In genomic region chr12:52082988-52083637, GRCh38 we compare ENCODE assay signal across 1 cellular context.
TF ChIP-seq lines count a peak whose summit lies in the region.

No MANE protein-coding gene starts in this region.

TF ChIP-seq in HepG2, 621 proteins besides CTCF, POLR2A, EP300 and RAD21 (continued from another document and continues in another):
- TF ChIP-seq ISX (CRISPR knock-in tag; conservative IDR thresholded peaks at IDR 0.05), result no peak
- no peak for TF ChIP-seq THAP8 (CRISPR knock-in tag; IDR thresholded peaks at IDR 0.05; ENCODE audit: borderline replicate concordance)
- TF ChIP-seq NFATC3 (CRISPR knock-in tag; IDR thresholded peaks at IDR 0.05), result no peak
- no peak for TF ChIP-seq MNT (IDR thresholded peaks at IDR 0.05)
- TF ChIP-seq YEATS2 (CRISPR knock-in tag; IDR thresholded peaks at IDR 0.05; ENCODE audit: borderline replicate concordance), result no peak
- TF ChIP-seq ZNF557 (CRISPR knock-in tag; IDR thresholded peaks at IDR 0.05), result no peak
- TF ChIP-seq REPIN1 (CRISPR knock-in tag; IDR thresholded peaks at IDR 0.05; ENCODE audit: borderline replicate concordance, low read depth), result no peak
- TF ChIP-seq ZBTB2 (CRISPR knock-in tag; IDR thresholded peaks at IDR 0.05; ENCODE audit: low read depth), result no peak
- peak; percentile 53; the same call in 1 of the 2 replicates for TF ChIP-seq SP4 (CRISPR knock-in tag; IDR thresholded peaks at IDR 0.05)
- TF ChIP-seq FOXP1 (IDR thresholded peaks at IDR 0.05), result no peak
- no peak for TF ChIP-seq FOXP1 (CRISPR knock-in tag; IDR thresholded peaks at IDR 0.05)
- no peak for TF ChIP-seq ZNF12 (CRISPR knock-in tag; IDR thresholded peaks at IDR 0.05)
- no peak for TF ChIP-seq SMYD3 (CRISPR knock-in tag; IDR thresholded peaks at IDR 0.05)
- TF ChIP-seq SRY (CRISPR knock-in tag; IDR thresholded peaks at IDR 0.05), result no peak
- TF ChIP-seq PAXIP1 (CRISPR knock-in tag; conservative IDR thresholded peaks at IDR 0.05), result peak; percentile 38; the same call in 1 of the 2 replicates
- TF ChIP-seq THAP7 (CRISPR knock-in tag; IDR thresholded peaks at IDR 0.05), result no peak
- no peak; the same call in 1 of the 2 replicates for TF ChIP-seq ZFY (CRISPR knock-in tag; IDR thresholded peaks at IDR 0.05)
- TF ChIP-seq ZNF572 (CRISPR knock-in tag; IDR thresholded peaks at IDR 0.05), result no peak
- no peak for TF ChIP-seq ZNF552 (CRISPR knock-in tag; IDR thresholded peaks at IDR 0.05; ENCODE audit: borderline replicate concordance)
- TF ChIP-seq CERS6 (CRISPR knock-in tag; IDR thresholded peaks at IDR 0.05), result no peak
- TF ChIP-seq ZNF576 (CRISPR knock-in tag; IDR thresholded peaks at IDR 0.05), result 0 out of 2 replicates have a peak, but pooled peaks have one; percentile 62
- peak; percentile 29 for TF ChIP-seq YY1 (IDR thresholded peaks at IDR 0.05; ENCODE audit: insufficient read depth, insufficient replicate concordance, low read depth, low read length)
- no peak for TF ChIP-seq RFXAP (CRISPR knock-in tag; IDR thresholded peaks at IDR 0.05; ENCODE audit: borderline replicate concordance)
- no peak for TF ChIP-seq ZNF841 (CRISPR knock-in tag; IDR thresholded peaks at IDR 0.05; ENCODE audit: borderline replicate concordance)
- TF ChIP-seq CREB3 (CRISPR knock-in tag; IDR thresholded peaks at IDR 0.05), result no peak
- TF ChIP-seq AGO2 (optimal IDR thresholded peaks at IDR 0.05; ENCODE audit: low read depth, low read length), result no peak
- no peak for TF ChIP-seq ZNF317 (CRISPR knock-in tag; IDR thresholded peaks at IDR 0.05)
- TF ChIP-seq MYC (CRISPR knock-in tag; IDR thresholded peaks at IDR 0.05; ENCODE audit: borderline replicate concordance), result no peak
- peak; percentile 1; the same call in 1 of the 2 replicates for TF ChIP-seq ERF (CRISPR knock-in tag; IDR thresholded peaks at IDR 0.05)
- TF ChIP-seq ELF4 (CRISPR knock-in tag; IDR thresholded peaks at IDR 0.05; ENCODE audit: borderline replicate concordance), result no peak
- no peak for TF ChIP-seq TOPORS (CRISPR knock-in tag; IDR thresholded peaks at IDR 0.05)
- TF ChIP-seq ZNF33A (CRISPR knock-in tag; IDR thresholded peaks at IDR 0.05; ENCODE audit: borderline replicate concordance), result no peak
- TF ChIP-seq PAX8 (CRISPR knock-in tag; IDR thresholded peaks at IDR 0.05; ENCODE audit: borderline replicate concordance), result no peak
- TF ChIP-seq PBX2 (CRISPR knock-in tag; IDR thresholded peaks at IDR 0.05), result no peak
- no peak for TF ChIP-seq ZSCAN21 (CRISPR knock-in tag; IDR thresholded peaks at IDR 0.05; ENCODE audit: borderline replicate concordance)
- TF ChIP-seq ZNF263 (CRISPR knock-in tag; IDR thresholded peaks at IDR 0.05), result no peak
- TF ChIP-seq SAP130 (CRISPR knock-in tag; IDR thresholded peaks at IDR 0.05; ENCODE audit: low read depth), result peak; percentile 49; the same call in 1 of the 2 replicates
- no peak for TF ChIP-seq PHF5A (CRISPR knock-in tag; IDR thresholded peaks at IDR 0.05; ENCODE audit: low read depth, unreplicated experiment)
- TF ChIP-seq ZSCAN31 (CRISPR knock-in tag; IDR thresholded peaks at IDR 0.05; ENCODE audit: low read depth), result no peak
- no peak for TF ChIP-seq ZNF354B (CRISPR knock-in tag; IDR thresholded peaks at IDR 0.05)
- TF ChIP-seq U2AF2 (IDR thresholded peaks at IDR 0.05; ENCODE audit: low read depth, low read length), result no peak
- no peak for TF ChIP-seq NFKBIZ (CRISPR knock-in tag; IDR thresholded peaks at IDR 0.05)
- TF ChIP-seq ZNF503 (CRISPR knock-in tag; IDR thresholded peaks at IDR 0.05), result no peak
- TF ChIP-seq ZNF224 (CRISPR knock-in tag; IDR thresholded peaks at IDR 0.05), result no peak
- TF ChIP-seq ZNF800 (CRISPR knock-in tag; IDR thresholded peaks at IDR 0.05), result no peak
- TF ChIP-seq ZFP91 (CRISPR knock-in tag; IDR thresholded peaks at IDR 0.05; ENCODE audit: borderline replicate concordance), result 0 out of 2 replicates have a peak, but pooled peaks have one; percentile 28
- TF ChIP-seq ZBTB8A (CRISPR knock-in tag; IDR thresholded peaks at IDR 0.05; ENCODE audit: borderline replicate concordance, low read depth), result no peak
